ENCODE assay signal across 26 cellular contexts in the genomic region with DNA sequence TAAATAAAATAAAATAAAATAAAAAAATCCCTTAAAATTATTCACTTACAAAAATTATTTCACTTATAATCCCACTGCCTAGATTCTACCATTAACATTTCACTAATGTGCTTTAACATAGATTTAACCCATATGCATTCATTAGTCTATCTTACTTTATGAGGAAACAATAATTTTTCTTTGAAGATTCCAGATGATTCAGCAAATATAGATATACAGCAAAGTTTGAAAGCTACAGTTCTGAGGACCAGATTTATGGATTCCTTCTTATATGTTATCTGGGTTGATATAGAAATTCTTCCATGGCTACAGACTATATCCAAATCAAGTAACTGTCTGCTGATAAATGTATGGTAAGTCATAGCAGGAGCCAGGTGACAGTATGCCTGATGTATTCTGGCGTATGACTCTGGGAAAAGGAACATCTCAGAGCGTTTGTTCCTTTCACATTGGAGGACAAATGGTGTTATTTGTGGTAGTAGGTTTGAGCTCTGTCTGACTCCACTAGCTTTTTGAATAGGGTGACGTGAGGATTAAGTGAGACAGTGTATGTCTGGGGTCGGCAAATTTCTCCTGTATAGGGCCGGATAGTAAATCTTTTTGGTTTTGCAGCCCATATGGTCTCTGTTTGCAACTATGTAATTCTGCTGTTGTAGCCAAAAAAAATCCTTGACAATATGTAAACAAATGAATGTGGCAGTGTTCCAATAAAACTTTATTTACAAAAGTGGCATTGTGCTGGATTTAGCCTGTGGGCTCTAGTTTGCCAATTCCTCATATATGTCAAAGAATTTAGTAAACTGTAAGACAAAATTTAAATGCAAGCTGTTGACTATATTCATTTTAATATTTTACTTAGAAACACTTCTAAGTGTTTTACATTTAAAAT. TPM values are rescaled to one million over a fixed set of nuclear protein-coding genes. Genes with fewer than 3 reads are reported as not detected.
"Had no signal": no experiment of that assay in that cellular context is flagged by ENCODE, and none has a peak within 500 bp of the region (broad histone marks: within the 10 kb centered on the region; RNA-seq: fewer than 3 reads in every experiment).

No MANE protein-coding gene starts in this region.

- H3K4me2 ChIP-seq: SK-N-SH had no signal

- H3K9me3 ChIP-seq: adrenal gland, breast epithelium, colonic mucosa, SJCRH30, SK-N-SH had no signal

- H3K4me1 Mint-ChIP-seq: activated naive CD8-positive, alpha-beta T cell treated with anti-CD3 and anti-CD28 coated beads, Interleukin-2, amount 10 ng/mL, durations not matched to agents 7 days and 5 days had no signal

- H3K4me3 Mint-ChIP-seq: activated CD8-positive, alpha-beta T cell treated with anti-CD3 and anti-CD28 coated beads for 36 hours; activated naive CD8-positive, alpha-beta T cell treated with anti-CD3 and anti-CD28 coated beads, Interleukin-2, amount 10 ng/mL, durations not matched to agents 7 days and 5 days had no signal

- ATAC-seq: activated CD4-positive, CD25-positive, alpha-beta regulatory T cell treated with anti-CD3 and anti-CD28 coated beads, Interleukin-2, amount 50 U/mL, for 24 hours; activated CD8-positive, alpha-beta T cell treated with anti-CD3 and anti-CD28 coated beads for 36 hours; Panc1 had no signal

- H3K27me3 ChIP-seq: adrenal gland, breast epithelium, colonic mucosa, SJCRH30 had no signal

- H3K36me3 ChIP-seq: adrenal gland, breast epithelium, colonic mucosa, SJCRH30, WERI-Rb-1 had no signal

- H3K36me3 Mint-ChIP-seq: activated naive CD8-positive, alpha-beta T cell treated with anti-CD3 and anti-CD28 coated beads, Interleukin-2, amount 10 ng/mL, durations not matched to agents 7 days and 5 days had no signal

- H3K9ac ChIP-seq: SK-N-SH had no signal

- H3K9me3 Mint-ChIP-seq: activated CD8-positive, alpha-beta T cell treated with anti-CD3 and anti-CD28 coated beads for 36 hours; activated naive CD8-positive, alpha-beta T cell treated with anti-CD3 and anti-CD28 coated beads, Interleukin-2, amount 10 ng/mL, durations not matched to agents 7 days and 5 days had no signal

- H3K4me1 ChIP-seq: breast epithelium, SJCRH30 had no signal

- H3K4me3 ChIP-seq: adrenal gland, breast epithelium, colonic mucosa, SJCRH30 had no signal

- DNase-seq: activated CD4-positive, alpha-beta T cell treated with anti-CD3 and anti-CD28 coated beads for 4 hours; activated CD8-positive, alpha-beta memory T cell treated with anti-CD3 and anti-CD28 coated beads, Interleukin-2, amount 50 U/mL, for 4 hours; activated CD8-positive, alpha-beta T cell treated with anti-CD3 and anti-CD28 coated beads for 36 hours; activated naive CD4-positive, alpha-beta T cell treated with anti-CD3 and anti-CD28 coated beads, Interleukin-2, amount 50 U/mL, for 16 hours; activated naive CD8-positive, alpha-beta T cell treated with anti-CD3 and anti-CD28 coated beads, Interleukin-2, amount 10 ng/mL, durations not matched to agents 7 days and 5 days; adrenal gland; anterior cingulate cortex; caudate nucleus; NCI-H1092; NCI-H1417; NCI-H2029 treated with DMSO at 0.1 percent for 48 hours; NCI-H345; NCI-H510A; NCI-H526 treated with DMSO at 0.1 percent for 48 hours; NK-92 treated with Interleukin-12 subunit alpha and Interleukin-12 subunit beta, amount 100 ng/mL, for 24 hours; OCI-M1; Right ventricle myocardium superior; SJCRH30; SK-N-SH; T-helper 1 cell; WERI-Rb-1 had no signal

- H3K27ac ChIP-seq: adrenal gland, breast epithelium, colonic mucosa, RWPE1, SJCRH30, WERI-Rb-1 had no signal

- H3K27ac Mint-ChIP-seq: activated CD8-positive, alpha-beta T cell treated with anti-CD3 and anti-CD28 coated beads for 36 hours; activated naive CD8-positive, alpha-beta T cell treated with anti-CD3 and anti-CD28 coated beads, Interleukin-2, amount 10 ng/mL, durations not matched to agents 7 days and 5 days had no signal

RNA-seq across cellular contexts. Expression of a gene that starts 9.3 kb away (rescaled TPM):
- total RNA-seq: SJCRH30 had no signal
